Comparison of ENCODE assay signal across 5 cellular contexts in genomic region chr9:32796015-32796414, GRCh38. TPM values are rescaled to one million over a fixed set of nuclear protein-coding genes. Genes with fewer than 3 reads are reported as not detected.
"Had no signal": no experiment of that assay in that cellular context is flagged by ENCODE, and none has a peak within 500 bp of the region (broad histone marks: within the 10 kb centered on the region; RNA-seq: fewer than 3 reads in every experiment).

No MANE protein-coding gene starts in this region.

RNA-seq across cellular contexts. Expression of gene TMEM215, which starts 12.7 kb away (rescaled TPM):
- total RNA-seq: HepG2, HT-29, HT1080, IMR-90 had no signal
- polyA plus RNA-seq: HepG2, IgD-negative memory B cell, IMR-90 had no signal
